Comparison of ENCODE assay signal across 2 cellular contexts in genomic region chr14:90874599-90874998, GRCh38.
TF ChIP-seq lines count a peak whose summit lies in the region.

No MANE protein-coding gene starts in this region.

TF ChIP-seq in GM23338, 12 proteins besides CTCF, POLR2A, EP300 and RAD21:
- no peak for TF ChIP-seq ZNF462 (CRISPR knock-in tag; IDR thresholded peaks at IDR 0.05)
- no peak for TF ChIP-seq EZH2 (IDR thresholded peaks at IDR 0.05; ENCODE audit: low read depth, unreplicated experiment)

TF ChIP-seq in WTC11, 78 proteins besides CTCF, POLR2A, EP300 and RAD21:
- TF ChIP-seq SOX15 (CRISPR knock-in tag; IDR thresholded peaks at IDR 0.05) (no peak), MLX (CRISPR knock-in tag; IDR thresholded peaks at IDR 0.05) (no peak), STAT6 (CRISPR knock-in tag; conservative IDR thresholded peaks at IDR 0.05; ENCODE audit: low read depth) (no peak), NR2C2 (CRISPR knock-in tag; IDR thresholded peaks at IDR 0.05) (no peak), FOXP1 (CRISPR knock-in tag; IDR thresholded peaks at IDR 0.05; ENCODE audit: borderline replicate concordance) (no peak), E2F4 (CRISPR knock-in tag; IDR thresholded peaks at IDR 0.05; ENCODE audit: borderline replicate concordance, low read depth) (no peak), FOXK1 (CRISPR knock-in tag; IDR thresholded peaks at IDR 0.05) (no peak), ATF2 (CRISPR knock-in tag; IDR thresholded peaks at IDR 0.05; ENCODE audit: borderline replicate concordance, low read depth) (no peak)
TF ChIP-seq in WTC11: peak in this region for 0.
